ENCODE assay signal across 16 cellular contexts in the genomic region with DNA sequence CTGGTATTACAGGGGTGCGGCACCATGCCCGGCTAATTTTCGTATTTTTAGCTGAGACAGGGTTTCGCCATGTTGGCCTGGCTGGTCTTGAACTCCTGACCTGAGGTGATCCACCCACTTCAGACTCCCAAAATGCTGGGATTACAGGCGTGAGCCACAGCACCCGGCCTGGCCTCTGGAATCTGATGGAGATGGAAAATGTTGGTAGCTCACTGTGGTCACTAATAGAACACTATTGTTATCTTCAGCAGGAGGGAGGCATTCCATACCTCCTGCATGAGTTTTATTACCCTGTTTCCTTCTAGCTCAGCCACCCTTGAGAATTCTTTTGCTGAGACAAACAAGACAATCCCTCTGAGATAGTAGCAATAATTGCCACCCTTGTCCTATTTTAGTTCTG.
DNase-seq lines count a peak whose midpoint lies in the region; ATAC-seq and TF ChIP-seq lines count a peak whose summit lies in the region.
"Had no signal": no experiment of that assay in that cellular context is flagged by ENCODE, and none has a peak within 500 bp of the region (broad histone marks: within the 10 kb centered on the region; RNA-seq: fewer than 3 reads in every experiment).

No MANE protein-coding gene starts in this region.

- intact Hi-C loops in transverse colon (cut with DNase I; ENCODE audit: low total_unique reads): no loop called here

- no peak overlapping the region for H3K27ac ChIP-seq in transverse colon
- H3K27ac ChIP-seq: psoas muscle had no signal

- no peaks in the 10 kb centered on the region for H3K36me3 ChIP-seq in transverse colon
- H3K36me3 ChIP-seq: MG63 had no signal

- ATAC-seq in GM21717 (IDR thresholded peaks at IDR 0.05; ENCODE audit: unreplicated experiment): no peak
- no peak for ATAC-seq in left lobe of liver
- ATAC-seq: psoas muscle had no signal

- H3K27me3 Mint-ChIP-seq in nephron (ENCODE audit: low read depth): peaks cover 4% of the 10 kb centered on the region
- peaks cover 0 to 6% (median 0%) of the 10 kb centered on the region in 3 donors for H3K27me3 Mint-ChIP-seq in immature natural killer cell (ENCODE audit: low read depth in 3 of 3)

- peaks cover 0 to 5% (median 0%) of the 10 kb centered on the region in 4 donors for H3K4me1 ChIP-seq in transverse colon
- H3K4me1 ChIP-seq: psoas muscle had no signal

- no peak overlapping the region for H3K4me3 Mint-ChIP-seq in nephron
- H3K4me3 Mint-ChIP-seq in immature natural killer cell: no peak overlapping the region
- H3K4me3 Mint-ChIP-seq: activated CD4-positive, alpha-beta memory T cell treated with anti-CD3 and anti-CD28 coated beads, Interleukin-2, amount 10 ng/mL, durations not matched to agents 7 days and 5 days; naive B cell had no signal

- H3K9me3 Mint-ChIP-seq in nephron: no peaks in the 10 kb centered on the region
- H3K9me3 Mint-ChIP-seq in immature natural killer cell: peaks cover 0 to 3% (median 0%) of the 10 kb centered on the region in 6 donors
- H3K9me3 Mint-ChIP-seq: activated CD4-positive, alpha-beta memory T cell treated with anti-CD3 and anti-CD28 coated beads, Interleukin-2, amount 10 ng/mL, durations not matched to agents 7 days and 5 days had no signal

- TF ChIP-seq POLR2A in transverse colon (IDR thresholded peaks at IDR 0.05): no peak

- H3K36me3 Mint-ChIP-seq in nephron (ENCODE audit: low read depth) (peaks cover 3% of the 10 kb centered on the region), immature natural killer cell (no peaks in the 10 kb centered on the region)
- H3K36me3 Mint-ChIP-seq: naive B cell had no signal

- H3K4me1 Mint-ChIP-seq in nephron: peaks cover 32% of the 10 kb centered on the region
- peaks cover 4 to 13% of the 10 kb centered on the region in 2 donors for H3K4me1 Mint-ChIP-seq in immature natural killer cell

- no peaks in the 10 kb centered on the region for H3K9me3 ChIP-seq in transverse colon
- H3K9me3 ChIP-seq: MG63, psoas muscle had no signal

- in situ Hi-C loops in transverse colon (cut with MboI; ENCODE audit: low pct_ligation_motif_present in 1 of 4, low pct_unique_long_range_greater_than_20kb in 1 of 4, low sequenced_read_pairs in 3 of 4): no loop called here

- DNase-seq in EH (ENCODE audit: low read depth) (peak; percentile 91), M059J (ENCODE audit: low read depth) (peak; percentile 61), fibroblast of pulmonary artery (ENCODE audit: low read depth) (peak; percentile 38), immature natural killer cell (no peak), left lobe of liver (ENCODE audit: low spot score) (no peak), transverse colon (no peak)
- DNase-seq: activated CD4-positive, alpha-beta memory T cell treated with anti-CD3 and anti-CD28 coated beads, Interleukin-2, amount 10 ng/mL, durations not matched to agents 7 days and 5 days; kidney; MG63; naive B cell; NCI-H2081; NCI-H524 treated with DMSO at 0.1 percent for 48 hours; psoas muscle; stimulated activated CD4-positive, alpha-beta T cell treated with anti-CD3 and anti-CD28 coated beads, Interleukin-15, amount 100 ng/mL, for 24 hours had no signal

- peak overlapping the region in 2 of 3 experiments; percentile 5 to 26 for H3K27ac Mint-ChIP-seq in nephron
- H3K27ac Mint-ChIP-seq in immature natural killer cell: no peak overlapping the region
- H3K27ac Mint-ChIP-seq: activated CD4-positive, alpha-beta memory T cell treated with anti-CD3 and anti-CD28 coated beads, Interleukin-2, amount 10 ng/mL, durations not matched to agents 7 days and 5 days; naive B cell had no signal

- TF ChIP-seq CTCF in fibroblast of pulmonary artery (IDR thresholded peaks at IDR 0.05; ENCODE audit: low read length, missing control alignments) (no peak), nephron (IDR thresholded peaks at IDR 0.05; ENCODE audit: unreplicated experiment in 3 of 3) (no peak), transverse colon (IDR thresholded peaks at IDR 0.05) (no peak)

- no peak for TF ChIP-seq EP300 in transverse colon (IDR thresholded peaks at IDR 0.05; ENCODE audit: low read depth)

- WGBS in transverse colon (ENCODE audit: low coverage in 1 of 2), 2 donors: 80% methylated on average over 6 of the region's 6 CpGs; no CpG with 5 or more reads in 1 of the 2 donors

- H3K4me3 ChIP-seq in fibroblast of pulmonary artery (replicated peaks; ENCODE audit: low read depth, low read length) (no peak overlapping the region), transverse colon (no peak overlapping the region)
- H3K4me3 ChIP-seq: MG63, psoas muscle had no signal

- no peaks in the 10 kb centered on the region for H3K27me3 ChIP-seq in transverse colon
- H3K27me3 ChIP-seq: MG63 had no signal

Comparison
In these comparisons a context has a peak if more than half of its experiments do, and no peak if none do; other contexts are left out.
1. DNase-seq: peak in EH (single experiment), M059J (single experiment) and fibroblast of pulmonary artery (single experiment); none in immature natural killer cell (0 of 3), left lobe of liver (single experiment) and transverse colon (single experiment).
2. H3K27ac Mint-ChIP-seq: peak in nephron (2 of 3); none in immature natural killer cell (0 of 6).